Comparison of ENCODE assay signal across 8 cellular contexts in genomic region chr11:111603633-111604130, GRCh38. TPM values are rescaled to one million over a fixed set of nuclear protein-coding genes. Genes with fewer than 3 reads are reported as not detected.
DNase-seq lines count a peak whose midpoint lies in the region; ATAC-seq lines count a peak whose summit lies in the region.

No MANE protein-coding gene starts in this region.

- H3K27ac Mint-ChIP-seq in activated T-helper 2 cell treated with anti-CD3 and anti-CD28 coated beads, Interferon-gamma antibody, Interleukin-2, Interleukin-4, amounts not matched to agents 10 μg/mL and 5 μg/mL and 100 μg/mL, durations not matched to agents 14 hours and 24 hours and 36 hours = peak overlapping the region; percentile 88

- ATAC-seq in GM21825 (IDR thresholded peaks at IDR 0.05; ENCODE audit: unreplicated experiment) = no peak
- no peak for ATAC-seq in GM21717 (IDR thresholded peaks at IDR 0.05; ENCODE audit: unreplicated experiment)

- H3K4me3 Mint-ChIP-seq in activated T-helper 2 cell treated with anti-CD3 and anti-CD28 coated beads, Interferon-gamma antibody, Interleukin-2, Interleukin-4, amounts not matched to agents 10 μg/mL and 5 μg/mL and 100 μg/mL, durations not matched to agents 14 hours and 24 hours and 36 hours (ENCODE audit: low read depth) = peak overlapping the region; percentile 96

- no peaks in the 10 kb centered on the region for H3K27me3 ChIP-seq in subcutaneous abdominal adipose tissue (ENCODE audit: control insufficient read depth in 5 of 5, insufficient read depth in 4 of 5, low read length in 5 of 5)

- intact Hi-C loops in activated T-helper 2 cell treated with anti-CD3 and anti-CD28 coated beads, Interferon-gamma antibody, Interleukin-2, Interleukin-4, amounts not matched to agents 10 μg/mL and 5 μg/mL and 100 μg/mL, durations not matched to agents 14 hours and 24 hours and 36 hours (cut with micrococcal nuclease) = loop anchor here (10.0 kb wide), 2 partner anchors 91 to 481 kb away; partner anchors contain the start of genes SDHD and TIMM8B

- H3K27me3 Mint-ChIP-seq in activated T-helper 2 cell treated with anti-CD3 and anti-CD28 coated beads, Interferon-gamma antibody, Interleukin-2, Interleukin-4, amounts not matched to agents 10 μg/mL and 5 μg/mL and 100 μg/mL, durations not matched to agents 14 hours and 24 hours and 36 hours (ENCODE audit: low read depth) = no peaks in the 10 kb centered on the region

- H3K9ac ChIP-seq in subcutaneous abdominal adipose tissue (ENCODE audit: low read length in 5 of 5) = peak overlapping the region; percentile 94 to 99 (median 98)

- H3K4me1 ChIP-seq in subcutaneous abdominal adipose tissue (ENCODE audit: control insufficient read depth in 5 of 5, insufficient read depth in 5 of 5, low read length in 5 of 5) = peaks cover 5 to 43% (median 27%) of the 10 kb centered on the region in 5 donors

- DNase-seq in SIG-M5 treated with dmso at 0.1 percent for 504 hours (lab: John Stamatoyannopoulos, UW; ENCODE audit: unreplicated experiment) = peak; percentile 33
- DNase-seq in SIG-M5 (lab: John Stamatoyannopoulos, UW) = no peak
- no peak for DNase-seq in activated T-helper 2 cell treated with anti-CD3 and anti-CD28 coated beads, Interferon-gamma antibody, Interleukin-2, Interleukin-4, amounts not matched to agents 10 μg/mL and 5 μg/mL and 100 μg/mL, durations not matched to agents 14 hours and 24 hours and 36 hours (ENCODE audit: low spot score)
- DNase-seq in inferior parietal cortex (ENCODE audit: extremely low spot score) = peak; percentile 50
- no peak for DNase-seq in NCI-H1436 treated with DMSO at 0.1 percent for 48 hours (lab: John Stamatoyannopoulos, UW)

- peak overlapping the region; percentile 99 for H3K27ac ChIP-seq in subcutaneous abdominal adipose tissue (ENCODE audit: low read depth, low read length)

- peak overlapping the region; percentile 92 to 98 (median 95) for H3K4me3 ChIP-seq in subcutaneous abdominal adipose tissue (ENCODE audit: low read depth in 1 of 5, low read length in 5 of 5)

- no peaks in the 10 kb centered on the region for H3K36me3 Mint-ChIP-seq in activated T-helper 2 cell treated with anti-CD3 and anti-CD28 coated beads, Interferon-gamma antibody, Interleukin-2, Interleukin-4, amounts not matched to agents 10 μg/mL and 5 μg/mL and 100 μg/mL, durations not matched to agents 14 hours and 24 hours and 36 hours (ENCODE audit: low read depth)

- peaks cover 26% of the 10 kb centered on the region for H3K4me1 Mint-ChIP-seq in activated T-helper 2 cell treated with anti-CD3 and anti-CD28 coated beads, Interferon-gamma antibody, Interleukin-2, Interleukin-4, amounts not matched to agents 10 μg/mL and 5 μg/mL and 100 μg/mL, durations not matched to agents 14 hours and 24 hours and 36 hours (ENCODE audit: low read depth)

- H3K9me3 ChIP-seq in subcutaneous abdominal adipose tissue (ENCODE audit: control insufficient read depth in 5 of 5, low read length in 5 of 5) = no peaks in the 10 kb centered on the region

- no peaks in the 10 kb centered on the region for H3K9me3 Mint-ChIP-seq in activated T-helper 2 cell treated with anti-CD3 and anti-CD28 coated beads, Interferon-gamma antibody, Interleukin-2, Interleukin-4, amounts not matched to agents 10 μg/mL and 5 μg/mL and 100 μg/mL, durations not matched to agents 14 hours and 24 hours and 36 hours

- H3K36me3 ChIP-seq in subcutaneous abdominal adipose tissue (ENCODE audit: control insufficient read depth in 5 of 5, insufficient read depth in 5 of 5, low read length in 5 of 5) = peaks cover 0 to 2% (median 0%) of the 10 kb centered on the region in 5 donors

RNA-seq across cellular contexts. Expression of gene SIK2, which starts 1.4 kb away (rescaled TPM):
- total RNA-seq in activated T-helper 2 cell treated with anti-CD3 and anti-CD28 coated beads, Interferon-gamma antibody, Interleukin-2, Interleukin-4, amounts not matched to agents 10 μg/mL and 5 μg/mL and 100 μg/mL, durations not matched to agents 14 hours and 24 hours and 36 hours = 9.9 TPM in 2 replicates

Comparison
In these comparisons a context has a peak if more than half of its experiments do, and no peak if none do; other contexts are left out.
1. DNase-seq: peak in SIG-M5 treated with dmso at 0.1 percent for 504 hours (single experiment) and inferior parietal cortex (single experiment); none in SIG-M5 (single experiment), activated T-helper 2 cell treated with anti-CD3 and anti-CD28 coated beads, Interferon-gamma antibody, Interleukin-2, Interleukin-4, amounts not matched to agents 10 μg/mL and 5 μg/mL and 100 μg/mL, durations not matched to agents 14 hours and 24 hours and 36 hours (single experiment) and NCI-H1436 treated with DMSO at 0.1 percent for 48 hours (single experiment).